8 cellular contexts compared by ENCODE assay signal in genomic region chr9:136991993-136992818, GRCh38. TPM values are rescaled to one million over a fixed set of nuclear protein-coding genes. Genes with fewer than 3 reads are reported as not detected.
DNase-seq lines count a peak whose midpoint lies in the region; ATAC-seq, FAIRE-seq and TF ChIP-seq lines count a peak whose summit lies in the region.

Gene PAXX (plus strand): TSS chr9:136992422. CDS start chr9:136992444, 22 bp downstream.

- peaks cover 5% of the 10 kb centered on the region for H3K9me3 Mint-ChIP-seq in astrocyte (ENCODE audit: unreplicated experiment)

- H3K4me3 ChIP-seq in astrocyte (ENCODE audit: insufficient read depth, low read depth, low read length) (peak within 1 kb of the TSS; percentile 76), hepatocyte (peak within 1 kb of the TSS; percentile 67)

- no peak for FAIRE-seq in astrocyte (lab: Jason Lieb, UNC)

- WGBS in hepatocyte (ENCODE audit: low lambda C conversion rate, missing lambda C conversion rate) = 4% methylated on average over 19 of the region's 92 CpGs

- H3K4me2 ChIP-seq in astrocyte (ENCODE audit: low read length) (peak within 1 kb of the TSS; percentile 97), hepatocyte (peak within 1 kb of the TSS; percentile 85)

- H4K20me1 ChIP-seq in astrocyte (ENCODE audit: insufficient read depth, low read length) (peaks cover 12% of the 10 kb centered on the region), hepatocyte (ENCODE audit: insufficient read depth, poor library complexity, severe bottlenecking) (no peaks in the 10 kb centered on the region)

- H3K9me3 ChIP-seq in astrocyte (ENCODE audit: insufficient read depth, low read depth, low read length) (peaks cover 6% of the 10 kb centered on the region), hepatocyte (ENCODE audit: low read depth) (no peaks in the 10 kb centered on the region)

- peak within 1 kb of the TSS; percentile 75 for H3K9ac ChIP-seq in astrocyte (ENCODE audit: low read length)

- H3K4me1 ChIP-seq in astrocyte (ENCODE audit: insufficient read depth, low read length) = peaks cover 29% of the 10 kb centered on the region
- H3K4me1 ChIP-seq in hepatocyte (ENCODE audit: insufficient read depth) = peaks cover 16% of the 10 kb centered on the region

- ATAC-seq in GM18502 (IDR thresholded peaks at IDR 0.05; ENCODE audit: poor library complexity, unreplicated experiment) (peak; percentile 85), HG02840 (IDR thresholded peaks at IDR 0.05; ENCODE audit: low FRiP score, unreplicated experiment) (peak; percentile 69)

- peaks cover 5% of the 10 kb centered on the region for H3K36me3 Mint-ChIP-seq in astrocyte (ENCODE audit: low read depth, unreplicated experiment)

- H3K79me2 ChIP-seq in astrocyte (ENCODE audit: insufficient read depth, low read length) (peaks cover 13% of the 10 kb centered on the region), hepatocyte (peaks cover 7% of the 10 kb centered on the region)

- H2AFZ ChIP-seq in astrocyte (ENCODE audit: low read depth, low read length) (peak within 1 kb of the TSS; percentile 79), hepatocyte (peak within 1 kb of the TSS; percentile 85)

- no peaks in the 10 kb centered on the region for H3K9me2 ChIP-seq in hepatocyte (replicated peaks; ENCODE audit: insufficient read depth)

- DNase-seq in NCI-H187 (lab: John Stamatoyannopoulos, UW) (peak; percentile 45 to 72), T-helper 9 cell (peak; percentile 94), astrocyte (ENCODE audit: low read depth) (peak; percentile 71), hepatocyte (ENCODE audit: low spot score) (peak; percentile 96), retina (peak; percentile 78), cortex of kidney (lab: John Stamatoyannopoulos, UW) (no peak)

- H3K36me3 ChIP-seq in astrocyte (ENCODE audit: insufficient read depth, low read length) = no peaks in the 10 kb centered on the region
- H3K36me3 ChIP-seq in hepatocyte (replicated peaks; ENCODE audit: insufficient read depth, low read depth) = no peaks in the 10 kb centered on the region

- TF ChIP-seq CTCF in astrocyte (IDR thresholded peaks at IDR 0.05; ENCODE audit: insufficient read depth, low read depth, low read length) = no peak
- no peak for TF ChIP-seq CTCF in hepatocyte (IDR thresholded peaks at IDR 0.05; ENCODE audit: poor library complexity)

- H3K27me3 ChIP-seq in astrocyte (ENCODE audit: insufficient read depth, low read length) (no peaks in the 10 kb centered on the region), hepatocyte (no peaks in the 10 kb centered on the region)

- peak within 1 kb of the TSS; percentile 58 for H3K27ac Mint-ChIP-seq in astrocyte (ENCODE audit: unreplicated experiment)

- peaks cover 31% of the 10 kb centered on the region for H3K27me3 Mint-ChIP-seq in astrocyte (ENCODE audit: low read depth, unreplicated experiment)

- H3K27ac ChIP-seq in astrocyte (ENCODE audit: low read depth, low read length) = no peak within 1 kb of the TSS
- H3K27ac ChIP-seq in hepatocyte = peak within 1 kb of the TSS; percentile 87

- H3K4me3 Mint-ChIP-seq in astrocyte (ENCODE audit: unreplicated experiment) = peak within 1 kb of the TSS; percentile 82

- H3K4me1 Mint-ChIP-seq in astrocyte (ENCODE audit: low read depth, unreplicated experiment) = no peaks in the 10 kb centered on the region

RNA-seq across cellular contexts. Expression of gene PAXX, which starts in this region (rescaled TPM):
- total RNA-seq in astrocyte = 15.3 and 18.8 TPM in 2 replicates
- total RNA-seq in hepatocyte = 35.1 and 39.5 TPM in 2 replicates
- polyA plus RNA-seq in hepatocyte = 89.5 and 97.5 TPM in 2 replicates
